In genomic region chr18:48777026-48777736, GRCh38 we compare ENCODE assay signal across 8 cellular contexts.
DNase-seq lines count a peak whose midpoint lies in the region; ATAC-seq and TF ChIP-seq lines count a peak whose summit lies in the region.

No MANE protein-coding gene starts in this region.

- TF ChIP-seq POLR2A in NB4 (IDR thresholded peaks at IDR 0.05; ENCODE audit: extremely low read depth, insufficient read length): no peak

- no peak overlapping the region for H3K4me3 Mint-ChIP-seq in activated CD8-positive, alpha-beta T cell treated with anti-CD3 and anti-CD28 coated beads for 36 hours
- H3K4me3 Mint-ChIP-seq in effector memory CD8-positive, alpha-beta T cell: no peak overlapping the region
- no peak overlapping the region for H3K4me3 Mint-ChIP-seq in naive B cell

- peak; percentile 42 for ATAC-seq in GM21526 (IDR thresholded peaks at IDR 0.05; ENCODE audit: low FRiP score, unreplicated experiment)
- ATAC-seq in activated CD8-positive, alpha-beta T cell treated with anti-CD3 and anti-CD28 coated beads for 36 hours: peak; percentile 95
- ATAC-seq in effector memory CD8-positive, alpha-beta T cell (replicated peaks): peak; percentile 96
- ATAC-seq in naive B cell (ENCODE audit: low read depth in 2 of 2): peak; percentile 57 to 68

- peak; percentile 95 for DNase-seq in ELF-1 (ENCODE audit: low read depth, low spot score)
- DNase-seq in NB4 (ENCODE audit: low read depth): peak; percentile 73
- DNase-seq in activated CD8-positive, alpha-beta T cell treated with anti-CD3 and anti-CD28 coated beads for 36 hours: peak; percentile 75
- peak; percentile 66 to 71 (median 70) for DNase-seq in effector memory CD8-positive, alpha-beta T cell
- peak; percentile 48 for DNase-seq in naive B cell
- peak; percentile 58 for DNase-seq in stimulated activated naive CD4-positive, alpha-beta T cell treated with Interleukin-2 at 50 U/mL for 16 hours (lab: John Stamatoyannopoulos, UW)
- no peak for DNase-seq in T1000 (lab: John Stamatoyannopoulos, UW)

- POLR2A ChIA-PET in activated CD8-positive, alpha-beta T cell treated with anti-CD3 and anti-CD28 coated beads for 36 hours (lab: Charles Lee): no interaction called here

- no peaks in the 10 kb centered on the region for H3K36me3 Mint-ChIP-seq in activated CD8-positive, alpha-beta T cell treated with anti-CD3 and anti-CD28 coated beads for 36 hours (ENCODE audit: low read depth)
- H3K36me3 Mint-ChIP-seq in effector memory CD8-positive, alpha-beta T cell (ENCODE audit: insufficient read depth): peaks cover 4% of the 10 kb centered on the region
- peaks cover 0 to 8% of the 10 kb centered on the region in 2 donors for H3K36me3 Mint-ChIP-seq in naive B cell

- intact Hi-C loops in activated CD8-positive, alpha-beta T cell treated with anti-CD3 and anti-CD28 coated beads for 36 hours (cut with micrococcal nuclease): no loop called here

- no peak overlapping the region for H3K4me3 ChIP-seq in NB4 (ENCODE audit: low read depth, low read length)

- TF ChIP-seq CTCF in NB4 (IDR thresholded peaks at IDR 0.05; ENCODE audit: low read depth, low read length): peak; percentile 81
- TF ChIP-seq CTCF in activated CD8-positive, alpha-beta T cell treated with anti-CD3 and anti-CD28 coated beads for 36 hours (IDR thresholded peaks at IDR 0.05): peak; percentile 93

- CTCF ChIA-PET in activated CD8-positive, alpha-beta T cell treated with anti-CD3 and anti-CD28 coated beads for 36 hours (lab: Charles Lee): interaction anchor here (0.6 to 2.5 kb wide), 44 partner anchors 9 to 564 kb away, joined by 3 to 28 read pairs (median 3); no protein-coding TSS in a partner anchor

- no peaks in the 10 kb centered on the region for H3K9me3 Mint-ChIP-seq in activated CD8-positive, alpha-beta T cell treated with anti-CD3 and anti-CD28 coated beads for 36 hours
- H3K9me3 Mint-ChIP-seq in effector memory CD8-positive, alpha-beta T cell: no peaks in the 10 kb centered on the region
- H3K9me3 Mint-ChIP-seq in naive B cell: peaks cover 0 to 8% (median 2%) of the 10 kb centered on the region in 7 donors

- peak overlapping the region; percentile 20 for H3K27ac Mint-ChIP-seq in activated CD8-positive, alpha-beta T cell treated with anti-CD3 and anti-CD28 coated beads for 36 hours
- peak overlapping the region in 1 of 2 donors; percentile 72 for H3K27ac Mint-ChIP-seq in effector memory CD8-positive, alpha-beta T cell
- H3K27ac Mint-ChIP-seq in naive B cell: peak overlapping the region in 1 of 6 donors; percentile 49

- peaks cover 5% of the 10 kb centered on the region for H3K4me1 Mint-ChIP-seq in activated CD8-positive, alpha-beta T cell treated with anti-CD3 and anti-CD28 coated beads for 36 hours (ENCODE audit: low read depth)
- H3K4me1 Mint-ChIP-seq in effector memory CD8-positive, alpha-beta T cell (ENCODE audit: low read depth in 2 of 2): peaks cover 7 to 10% of the 10 kb centered on the region in 2 donors
- H3K4me1 Mint-ChIP-seq in naive B cell: peaks cover 16 to 31% (median 29%) of the 10 kb centered on the region in 3 donors

- H3K27me3 Mint-ChIP-seq in activated CD8-positive, alpha-beta T cell treated with anti-CD3 and anti-CD28 coated beads for 36 hours: no peaks in the 10 kb centered on the region
- H3K27me3 Mint-ChIP-seq in effector memory CD8-positive, alpha-beta T cell: no peaks in the 10 kb centered on the region
- peaks cover 4 to 12% (median 7%) of the 10 kb centered on the region in 3 donors for H3K27me3 Mint-ChIP-seq in naive B cell

Comparison
In these comparisons a context has a peak if more than half of its experiments do, and no peak if none do; other contexts are left out.
1. ATAC-seq: peak in every context shown above with its lines; median percentile 96 in effector memory CD8-positive, alpha-beta T cell; 95 in activated CD8-positive, alpha-beta T cell treated with anti-CD3 and anti-CD28 coated beads for 36 hours; 62 in naive B cell; 42 in GM21526.